1 cellular context compared by ENCODE assay signal in genomic region chr19:35533201-35533821, GRCh38.
TF ChIP-seq lines count a peak whose summit lies in the region.

GAPDHS (plus strand) TSS chr19:35533456; CDS start chr19:35533528, 72 bp downstream.

TF ChIP-seq in HepG2, 621 proteins besides CTCF, POLR2A, EP300 and RAD21 (continues in another document):
- TF ChIP-seq ZSCAN5A (CRISPR knock-in tag; IDR thresholded peaks at IDR 0.05; ENCODE audit: borderline replicate concordance) = no peak
- TF ChIP-seq PATZ1 (CRISPR knock-in tag; IDR thresholded peaks at IDR 0.05) = no peak
- TF ChIP-seq KDM2A (CRISPR knock-in tag; IDR thresholded peaks at IDR 0.05; ENCODE audit: borderline replicate concordance, low read depth) = peak; percentile 15; the same call in 1 of the 2 replicates
- no peak for TF ChIP-seq PLSCR1 (CRISPR knock-in tag; IDR thresholded peaks at IDR 0.05; ENCODE audit: borderline replicate concordance)
- no peak for TF ChIP-seq KLF11 (CRISPR knock-in tag; IDR thresholded peaks at IDR 0.05)
- no peak for TF ChIP-seq IRX3 (CRISPR knock-in tag; IDR thresholded peaks at IDR 0.05; ENCODE audit: borderline replicate concordance, low read depth)
- TF ChIP-seq SOX13 (IDR thresholded peaks at IDR 0.05) = no peak
- no peak for TF ChIP-seq SOX13 (CRISPR knock-in tag; conservative IDR thresholded peaks at IDR 0.05 in 1 of 2, IDR thresholded peaks at IDR 0.05 in 1 of 2)
- TF ChIP-seq RELA (CRISPR knock-in tag; IDR thresholded peaks at IDR 0.05) = no peak
- TF ChIP-seq PREB (CRISPR knock-in tag; IDR thresholded peaks at IDR 0.05) = no peak
- TF ChIP-seq MAFK (conservative IDR thresholded peaks at IDR 0.05 in 1 of 2, IDR thresholded peaks at IDR 0.05 in 1 of 2; ENCODE audit: low read length in 2 of 2) = no peak
- TF ChIP-seq EEA1 (CRISPR knock-in tag; IDR thresholded peaks at IDR 0.05; ENCODE audit: borderline replicate concordance) = no peak
- TF ChIP-seq HES4 (CRISPR knock-in tag; IDR thresholded peaks at IDR 0.05; ENCODE audit: borderline replicate concordance) = peak; percentile 38; the same call in 1 of the 2 replicates
- no peak for TF ChIP-seq FOXK1 (CRISPR knock-in tag; IDR thresholded peaks at IDR 0.05; ENCODE audit: borderline replicate concordance, low read depth)
- no peak for TF ChIP-seq ZEB1 (IDR thresholded peaks at IDR 0.05; ENCODE audit: insufficient replicate concordance, low read depth)
- peak; percentile 8; the same call in 1 of the 2 replicates for TF ChIP-seq ZNF770 (CRISPR knock-in tag; IDR thresholded peaks at IDR 0.05)
- no peak for TF ChIP-seq GMEB2 (CRISPR knock-in tag; IDR thresholded peaks at IDR 0.05; ENCODE audit: low read depth)
- no peak for TF ChIP-seq NR2F2 (IDR thresholded peaks at IDR 0.05; ENCODE audit: borderline replicate concordance, low read depth)
- no peak for TF ChIP-seq ZNF138 (CRISPR knock-in tag; IDR thresholded peaks at IDR 0.05; ENCODE audit: low read depth)
- TF ChIP-seq ZSCAN9 (CRISPR knock-in tag; IDR thresholded peaks at IDR 0.05; ENCODE audit: borderline replicate concordance) = no peak
- no peak for TF ChIP-seq CSRNP1 (CRISPR knock-in tag; IDR thresholded peaks at IDR 0.05)
- TF ChIP-seq NFE2L1 (CRISPR knock-in tag; IDR thresholded peaks at IDR 0.05; ENCODE audit: borderline replicate concordance) = no peak
- TF ChIP-seq IRF1 (CRISPR knock-in tag; IDR thresholded peaks at IDR 0.05; ENCODE audit: low read depth) = no peak
- no peak for TF ChIP-seq THAP8 (CRISPR knock-in tag; IDR thresholded peaks at IDR 0.05; ENCODE audit: borderline replicate concordance)
- TF ChIP-seq ATF7 (IDR thresholded peaks at IDR 0.05) = peak; percentile 84
- TF ChIP-seq ATF7 (CRISPR knock-in tag; IDR thresholded peaks at IDR 0.05) = no peak
- TF ChIP-seq ZBTB38 (CRISPR knock-in tag; IDR thresholded peaks at IDR 0.05) = peak; percentile 56; the same call in 1 of the 2 replicates
- TF ChIP-seq KDM5B (CRISPR knock-in tag; IDR thresholded peaks at IDR 0.05; ENCODE audit: borderline replicate concordance) = no peak
- TF ChIP-seq BRF2 (CRISPR knock-in tag; IDR thresholded peaks at IDR 0.05) = no peak
- no peak for TF ChIP-seq MED13 (CRISPR knock-in tag; IDR thresholded peaks at IDR 0.05)
- TF ChIP-seq ZBTB40 (IDR thresholded peaks at IDR 0.05) = no peak
- no peak for TF ChIP-seq ZBTB40 (CRISPR knock-in tag; IDR thresholded peaks at IDR 0.05)
- TF ChIP-seq ZNF468 (CRISPR knock-in tag; IDR thresholded peaks at IDR 0.05) = no peak
- TF ChIP-seq HDAC1 (CRISPR knock-in tag; IDR thresholded peaks at IDR 0.05) = no peak
- peak; percentile 70; the same call in 1 of the 2 replicates for TF ChIP-seq ZBTB21 (CRISPR knock-in tag; IDR thresholded peaks at IDR 0.05)
- TF ChIP-seq RBM22 (optimal IDR thresholded peaks at IDR 0.05; ENCODE audit: low read length) = no peak
